8 cellular contexts compared by ENCODE assay signal in genomic region chr3:44476181-44476599, GRCh38. TPM values are rescaled to one million over a fixed set of nuclear protein-coding genes. Genes with fewer than 3 reads are reported as not detected.
A peak's percentile ranks its signal among the peaks of the same experiment; 100 is the strongest.
DNase-seq lines count a peak whose midpoint lies in the region; ATAC-seq and TF ChIP-seq lines count a peak whose summit lies in the region.

No MANE protein-coding gene starts in this region.

- H3K36me3 Mint-ChIP-seq in nephron (ENCODE audit: low read depth): peaks cover 7% of the 10 kb centered on the region

- no peaks in the 10 kb centered on the region for H3K9me3 Mint-ChIP-seq in nephron

- intact Hi-C loops in left cardiac atrium (cut with DNase I): loop anchor here in 1 of 2 donors (10.0 kb wide), 1 partner anchor 141 kb away; the partner anchor contains the start of gene TCAIM

- H3K4me3 Mint-ChIP-seq in nephron: peak overlapping the region; percentile 87 to 94 (median 88)

- peak overlapping the region; percentile 54 to 95 (median 80) for H3K27ac Mint-ChIP-seq in nephron

- H3K27me3 Mint-ChIP-seq in nephron (ENCODE audit: low read depth): no peaks in the 10 kb centered on the region

- peaks cover 38% of the 10 kb centered on the region for H3K4me1 Mint-ChIP-seq in nephron

- ATAC-seq in HG02840 (IDR thresholded peaks at IDR 0.05; ENCODE audit: low FRiP score, unreplicated experiment): no peak
- no peak for ATAC-seq in GM19395 (IDR thresholded peaks at IDR 0.05; ENCODE audit: unreplicated experiment)
- no peak for ATAC-seq in left cardiac atrium

- DNase-seq in EH (ENCODE audit: low read depth): peak; percentile 69
- DNase-seq in NAMALWA (ENCODE audit: low spot score): peak; percentile 43
- peak; percentile 42 for DNase-seq in dedifferentiated amniotic fluid mesenchymal stem cell (ENCODE audit: extremely low spot score)
- no peak for DNase-seq in UCSD-AML1 (lab: John Stamatoyannopoulos, UW; ENCODE audit: unreplicated experiment)
- no peak for DNase-seq in left cardiac atrium

- TF ChIP-seq CTCF in nephron (IDR thresholded peaks at IDR 0.05; ENCODE audit: unreplicated experiment in 3 of 3): no peak

RNA-seq across cellular contexts. Expression of gene ZNF445, which starts 1.3 kb away (rescaled TPM):
- total RNA-seq in left cardiac atrium: 10 to 100 TPM; 11.1 to 13.5 TPM

Comparison
In these comparisons a context has a peak if more than half of its experiments do, and no peak if none do; other contexts are left out.
1. DNase-seq: peak in EH (single experiment), NAMALWA (single experiment) and dedifferentiated amniotic fluid mesenchymal stem cell (single experiment); none in UCSD-AML1 (single experiment) and left cardiac atrium (single experiment).